1 cellular context compared by ENCODE assay signal in genomic region chr4:78410651-78411050, GRCh38.
TF ChIP-seq lines count a peak whose summit lies in the region.

No MANE protein-coding gene starts in this region.

TF ChIP-seq in WTC11, 78 proteins besides CTCF, POLR2A, EP300 and RAD21 (continued from another document):
- TF ChIP-seq E2F5 (CRISPR knock-in tag; IDR thresholded peaks at IDR 0.05) = no peak
- TF ChIP-seq EMX1 (CRISPR knock-in tag; IDR thresholded peaks at IDR 0.05) = no peak
- TF ChIP-seq ZNF138 (CRISPR knock-in tag; conservative IDR thresholded peaks at IDR 0.05) = no peak
